In the genomic region with DNA sequence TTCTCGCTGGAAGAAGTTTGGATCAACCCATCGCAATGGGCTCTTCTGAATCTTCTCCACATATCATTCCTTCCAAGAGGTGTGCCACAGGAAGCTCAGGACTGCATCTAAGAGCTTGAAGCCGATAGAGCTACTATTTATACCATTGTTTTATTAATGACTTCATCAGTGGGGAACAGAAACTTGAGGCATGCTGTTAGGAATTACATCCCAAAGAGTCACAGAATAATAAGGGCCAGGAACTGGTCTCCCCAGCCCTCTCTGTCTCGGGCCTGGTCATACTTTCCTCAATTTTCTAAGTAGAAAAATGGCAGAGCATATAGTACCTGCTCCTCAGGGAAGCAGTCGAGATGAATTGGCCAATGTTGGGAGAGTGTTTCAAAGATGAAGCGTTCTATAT, we compare ENCODE assay signal across 2 cellular contexts.
TF ChIP-seq lines count a peak whose summit lies in the region.

No MANE protein-coding gene starts in this region.

TF ChIP-seq in SK-N-SH, 30 proteins besides CTCF, POLR2A, EP300 and RAD21 (continued from another document):
- no peak for TF ChIP-seq CHD2 (IDR thresholded peaks at IDR 0.05; ENCODE audit: low read length, partially characterized antibody)
- TF ChIP-seq IRF3 (IDR thresholded peaks at IDR 0.05; ENCODE audit: low read depth, low read length): no peak
- TF ChIP-seq TAF1 (IDR thresholded peaks at IDR 0.05; ENCODE audit: borderline replicate concordance, low read depth, low read length): no peak
- TF ChIP-seq MAX (IDR thresholded peaks at IDR 0.05; ENCODE audit: low read depth): no peak
- TF ChIP-seq TEAD4 (IDR thresholded peaks at IDR 0.05; ENCODE audit: borderline replicate concordance, insufficient read depth): no peak

TF ChIP-seq in SK-N-SH treated with all-trans-retinoic acid at 6 μM for 48 hours, 23 proteins besides CTCF, POLR2A, EP300 and RAD21 (continued from another document):
- TF ChIP-seq TCF4 (CRISPR knock-in tag; IDR thresholded peaks at IDR 0.05; ENCODE audit: borderline replicate concordance): no peak
- no peak for TF ChIP-seq GLIS3 (CRISPR knock-in tag; IDR thresholded peaks at IDR 0.05)
- TF ChIP-seq TSHZ2 (CRISPR knock-in tag; IDR thresholded peaks at IDR 0.05): no peak
- TF ChIP-seq ZNF8 (CRISPR knock-in tag; IDR thresholded peaks at IDR 0.05): no peak
- TF ChIP-seq ZFP30 (CRISPR knock-in tag; IDR thresholded peaks at IDR 0.05): no peak
- TF ChIP-seq, protein P1, sequence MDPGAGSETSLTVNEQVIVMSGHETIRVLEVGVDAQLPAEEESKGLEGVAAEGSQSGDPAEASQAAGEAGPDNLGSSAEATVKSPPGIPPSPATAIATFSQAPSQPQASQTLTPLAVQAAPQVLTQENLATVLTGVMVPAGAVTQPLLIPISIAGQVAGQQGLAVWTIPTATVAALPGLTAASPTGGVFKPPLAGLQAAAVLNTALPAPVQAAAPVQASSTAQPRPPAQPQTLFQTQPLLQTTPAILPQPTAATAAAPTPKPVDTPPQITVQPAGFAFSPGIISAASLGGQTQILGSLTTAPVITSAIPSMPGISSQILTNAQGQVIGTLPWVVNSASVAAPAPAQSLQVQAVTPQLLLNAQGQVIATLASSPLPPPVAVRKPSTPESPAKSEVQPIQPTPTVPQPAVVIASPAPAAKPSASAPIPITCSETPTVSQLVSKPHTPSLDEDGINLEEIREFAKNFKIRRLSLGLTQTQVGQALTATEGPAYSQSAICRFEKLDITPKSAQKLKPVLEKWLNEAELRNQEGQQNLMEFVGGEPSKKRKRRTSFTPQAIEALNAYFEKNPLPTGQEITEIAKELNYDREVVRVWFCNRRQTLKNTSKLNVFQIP (CRISPR knock-in tag; IDR thresholded peaks at IDR 0.05; ENCODE audit: borderline replicate concordance, low read depth): no peak
- TF ChIP-seq CSDC2 (CRISPR knock-in tag; IDR thresholded peaks at IDR 0.05): no peak
- TF ChIP-seq ZNF565 (CRISPR knock-in tag; conservative IDR thresholded peaks at IDR 0.05; ENCODE audit: low read depth): no peak
- TF ChIP-seq, protein P2, sequence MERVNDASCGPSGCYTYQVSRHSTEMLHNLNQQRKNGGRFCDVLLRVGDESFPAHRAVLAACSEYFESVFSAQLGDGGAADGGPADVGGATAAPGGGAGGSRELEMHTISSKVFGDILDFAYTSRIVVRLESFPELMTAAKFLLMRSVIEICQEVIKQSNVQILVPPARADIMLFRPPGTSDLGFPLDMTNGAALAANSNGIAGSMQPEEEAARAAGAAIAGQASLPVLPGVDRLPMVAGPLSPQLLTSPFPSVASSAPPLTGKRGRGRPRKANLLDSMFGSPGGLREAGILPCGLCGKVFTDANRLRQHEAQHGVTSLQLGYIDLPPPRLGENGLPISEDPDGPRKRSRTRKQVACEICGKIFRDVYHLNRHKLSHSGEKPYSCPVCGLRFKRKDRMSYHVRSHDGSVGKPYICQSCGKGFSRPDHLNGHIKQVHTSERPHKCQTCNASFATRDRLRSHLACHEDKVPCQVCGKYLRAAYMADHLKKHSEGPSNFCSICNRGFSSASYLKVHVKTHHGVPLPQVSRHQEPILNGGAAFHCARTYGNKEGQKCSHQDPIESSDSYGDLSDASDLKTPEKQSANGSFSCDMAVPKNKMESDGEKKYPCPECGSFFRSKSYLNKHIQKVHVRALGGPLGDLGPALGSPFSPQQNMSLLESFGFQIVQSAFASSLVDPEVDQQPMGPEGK (CRISPR knock-in tag; IDR thresholded peaks at IDR 0.05; ENCODE audit: borderline replicate concordance): no peak
- no peak for TF ChIP-seq TOX (CRISPR knock-in tag; IDR thresholded peaks at IDR 0.05; ENCODE audit: borderline replicate concordance)
- TF ChIP-seq SNAI2 (CRISPR knock-in tag; IDR thresholded peaks at IDR 0.05): no peak
- no peak for TF ChIP-seq ZFP3 (CRISPR knock-in tag; IDR thresholded peaks at IDR 0.05)
- no peak for TF ChIP-seq ZC3H10 (CRISPR knock-in tag; IDR thresholded peaks at IDR 0.05)
- no peak for TF ChIP-seq RARB (CRISPR knock-in tag; IDR thresholded peaks at IDR 0.05)
